ENCODE assay signal across 28 cellular contexts in the genomic region with DNA sequence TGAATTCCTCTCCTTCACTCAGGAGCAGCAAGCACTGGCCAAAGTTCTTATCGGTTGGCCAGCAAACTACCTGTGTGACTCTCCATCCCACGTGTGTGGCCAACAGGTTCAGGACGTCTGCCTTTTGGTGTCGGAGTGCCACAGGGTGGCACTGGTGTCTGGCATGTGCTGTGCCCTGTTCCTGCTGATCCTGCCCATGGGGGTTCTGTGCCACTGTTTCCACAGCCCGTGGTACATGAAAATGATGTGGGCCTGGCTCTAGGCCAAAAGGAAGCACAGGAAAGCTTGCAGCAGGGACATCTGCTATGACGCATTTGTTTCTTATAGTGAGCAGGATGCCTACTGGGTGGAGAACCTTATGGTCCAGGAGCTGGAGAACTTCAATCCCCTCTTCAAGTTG. TPM values are rescaled to one million over a fixed set of nuclear protein-coding genes. Genes with fewer than 3 reads are reported as not detected.
DNase-seq lines count a peak whose midpoint lies in the region; ATAC-seq, FAIRE-seq and TF ChIP-seq lines count a peak whose summit lies in the region.
"Had no signal": no experiment of that assay in that cellular context is flagged by ENCODE, and none has a peak within 500 bp of the region (broad histone marks: within the 10 kb centered on the region; RNA-seq: fewer than 3 reads in every experiment).

No MANE protein-coding gene starts in this region.

- H3K9ac ChIP-seq in Karpas-422 (ENCODE audit: low read length) (no peak overlapping the region), smooth muscle cell (ENCODE audit: low read depth) (no peak overlapping the region)

- H4K20me1 ChIP-seq in Karpas-422 (ENCODE audit: insufficient read depth, low read depth, low read length) (no peaks in the 10 kb centered on the region), smooth muscle cell (ENCODE audit: low read depth) (no peaks in the 10 kb centered on the region)

- WGBS in smooth muscle cell (ENCODE audit: low lambda C conversion rate), result 79% methylated on average over 6 of the region's 6 CpGs

- peaks cover 22% of the 10 kb centered on the region for H3K27me3 ChIP-seq in left ventricle myocardium inferior (ENCODE audit: low read depth)
- H3K27me3 ChIP-seq in Karpas-422 (ENCODE audit: low read length), result peaks cover 4% of the 10 kb centered on the region; the same call in 1 of the 2 replicates
- H3K27me3 ChIP-seq in bronchial epithelial cell (ENCODE audit: control insufficient read depth, insufficient read depth, low read length), result no peaks in the 10 kb centered on the region
- H3K27me3 ChIP-seq in smooth muscle cell (ENCODE audit: low read depth), result peaks cover 31% of the 10 kb centered on the region

- peak; percentile 7 for FAIRE-seq in bronchial epithelial cell (lab: Jason Lieb, UNC)
- FAIRE-seq: D721Med, GM18507, H54 had no signal

- H3F3A ChIP-seq in smooth muscle cell (ENCODE audit: low read depth), result no peaks in the 10 kb centered on the region

- no peaks in the 10 kb centered on the region for H3K9me2 ChIP-seq in Karpas-422 (replicated peaks; ENCODE audit: insufficient read depth, low read length)

- H3K9me3 ChIP-seq in left ventricle myocardium inferior (replicated peaks) (peaks cover 21% of the 10 kb centered on the region), Karpas-422 (ENCODE audit: low read length) (peaks cover 15% of the 10 kb centered on the region), smooth muscle cell (replicated peaks; ENCODE audit: low read depth) (peaks cover 6% of the 10 kb centered on the region)

- no peak overlapping the region for H3K4me2 ChIP-seq in Karpas-422 (ENCODE audit: low read depth, low read length, poor library complexity, severe bottlenecking)
- no peak overlapping the region for H3K4me2 ChIP-seq in smooth muscle cell

- H3K4me1 ChIP-seq in left ventricle myocardium inferior, result peaks cover 9% of the 10 kb centered on the region
- 0 out of 2 replicates have a peak, but pooled peaks cover 3% of the 10 kb centered on the region for H3K4me1 ChIP-seq in Karpas-422 (ENCODE audit: low read length)
- no peaks in the 10 kb centered on the region for H3K4me1 ChIP-seq in smooth muscle cell (ENCODE audit: low read depth)

- intact Hi-C loops in Right ventricle myocardium superior (cut with DNase I), result no loop called here
- intact Hi-C loops in left ventricle myocardium inferior (cut with micrococcal nuclease), result no loop called here
- intact Hi-C loops in sciatic nerve (cut with DNase I), result no loop called here

- DNase-seq in Right ventricle myocardium superior (no peak), left ventricle myocardium inferior (no peak), Karpas-422 (peak; percentile 60), bronchial epithelial cell (ENCODE audit: low read depth) (no peak), sciatic nerve (ENCODE audit: low spot score) (peak; percentile 60), smooth muscle cell (lab: John Stamatoyannopoulos, UW; ENCODE audit: unreplicated experiment) (no peak)
- no peak for DNase-seq in central memory CD4-positive, alpha-beta T cell
- DNase-seq: 8988T; ACHN; CD4-positive, alpha-beta T cell; KG1; MM.1S; NCI-H1048; NCI-H1417; NCI-H1694; NCI-H2081; NCI-H2227 treated with DMSO at 0.1 percent for 48 hours; NCI-H526 treated with DMSO at 0.1 percent for 48 hours; SIG-M5 had no signal

- H3K79me2 ChIP-seq in Karpas-422 (ENCODE audit: low read length), result no peaks in the 10 kb centered on the region
- no peaks in the 10 kb centered on the region for H3K79me2 ChIP-seq in smooth muscle cell (ENCODE audit: low read depth)

- H3K36me3 ChIP-seq in left ventricle myocardium inferior, result no peaks in the 10 kb centered on the region
- no peaks in the 10 kb centered on the region for H3K36me3 ChIP-seq in Karpas-422 (ENCODE audit: insufficient read depth, low read length)
- H3K36me3 ChIP-seq in bronchial epithelial cell (ENCODE audit: control insufficient read depth, insufficient read depth, low read length), result no peaks in the 10 kb centered on the region
- H3K36me3 ChIP-seq in smooth muscle cell (ENCODE audit: low read depth), result no peaks in the 10 kb centered on the region

- H3K27ac ChIP-seq in left ventricle myocardium inferior (replicated peaks), result no peak overlapping the region
- H3K27ac ChIP-seq in Karpas-422 (ENCODE audit: low read length), result no peak overlapping the region
- no peak overlapping the region for H3K27ac ChIP-seq in smooth muscle cell (ENCODE audit: low read depth)
- H3K27ac ChIP-seq: SK-N-MC had no signal

- TF ChIP-seq CTCF in left ventricle myocardium inferior (IDR thresholded peaks at IDR 0.05; ENCODE audit: borderline replicate concordance) (no peak), bronchial epithelial cell (IDR thresholded peaks at IDR 0.05; ENCODE audit: insufficient read depth, low read length, severe bottlenecking) (no peak), smooth muscle cell (IDR thresholded peaks at IDR 0.05; ENCODE audit: borderline replicate concordance, insufficient read depth, poor library complexity, severe bottlenecking) (no peak)

- H3K4me3 ChIP-seq in left ventricle myocardium inferior (no peak overlapping the region), Karpas-422 (ENCODE audit: low read length) (no peak overlapping the region), bronchial epithelial cell (ENCODE audit: low read depth, low read length) (no peak overlapping the region), smooth muscle cell (no peak overlapping the region)
- H3K4me3 ChIP-seq: SK-N-MC had no signal

- ATAC-seq in Right ventricle myocardium superior (ENCODE audit: poor library complexity) (peak; percentile 18), sciatic nerve (peak; percentile 16), GM18873 (IDR thresholded peaks at IDR 0.05; ENCODE audit: low FRiP score, unreplicated experiment) (no peak)
- ATAC-seq: Panc1 had no signal

- H2AFZ ChIP-seq in Karpas-422 (ENCODE audit: low read length), result no peak overlapping the region
- no peak overlapping the region for H2AFZ ChIP-seq in smooth muscle cell (ENCODE audit: low read depth)

RNA-seq across cellular contexts. Expression of a gene that starts 4.6 kb away (rescaled TPM):
- total RNA-seq in Right ventricle myocardium superior (3.5 TPM), left ventricle myocardium inferior (2.8 TPM), bronchial epithelial cell (1.3 and 2.6 TPM in 2 replicates), sciatic nerve (35.2 TPM), smooth muscle cell (0.31 TPM in 1 of 2 replicates, not detected in the other)
- total RNA-seq in Karpas-422 (2014; rRNA removed; shearing (Covaris generic); ENCODE audit: low replicate concordance), result not detected in 2 replicates
- polyA plus RNA-seq in smooth muscle cell, result not detected in 2 replicates
- total RNA-seq: Daoy, G401 had no signal
- polyA plus RNA-seq: BJ had no signal

Comparison
In these comparisons a context has a peak if more than half of its experiments do, and no peak if none do; other contexts are left out.
1. DNase-seq: peak in Karpas-422 (single experiment) and sciatic nerve (single experiment); none in Right ventricle myocardium superior (single experiment), left ventricle myocardium inferior (single experiment), bronchial epithelial cell (single experiment), smooth muscle cell (single experiment) and central memory CD4-positive, alpha-beta T cell (single experiment).